Comparison of ENCODE assay signal across 8 cellular contexts in the genomic region with DNA sequence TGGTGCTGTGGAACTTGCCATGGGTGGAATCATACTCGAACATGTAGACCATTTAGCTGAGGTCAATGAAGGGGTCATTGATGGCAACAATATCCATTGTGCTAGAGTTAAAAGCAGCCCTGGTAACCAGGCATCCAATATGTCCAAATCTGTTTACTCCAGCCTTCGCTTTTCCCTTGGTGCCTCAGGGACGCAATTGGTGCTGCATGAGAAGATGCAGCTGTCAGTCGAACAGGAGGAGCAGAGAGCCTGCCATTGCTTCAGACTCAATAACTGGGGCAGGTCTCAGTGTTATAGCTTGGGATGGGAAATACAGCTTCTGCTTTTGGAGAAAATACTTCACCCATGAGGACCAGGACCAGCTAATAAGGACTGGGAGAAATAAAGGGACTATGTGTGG. TPM values are rescaled to one million over a fixed set of nuclear protein-coding genes. Genes with fewer than 3 reads are reported as not detected.
"Had no signal": no experiment of that assay in that cellular context is flagged by ENCODE, and none has a peak within 500 bp of the region (broad histone marks: within the 10 kb centered on the region; RNA-seq: fewer than 3 reads in every experiment).

No MANE protein-coding gene starts in this region.

- DNase-seq: H9, HCEC 1CT, IMR-90 had no signal

- H3K4me3 ChIP-seq: GM23338 had no signal

- ATAC-seq: GM23338 had no signal

- H3K9me3 Mint-ChIP-seq: GM23338, H9 had no signal

- H3K4me3 Mint-ChIP-seq: GM23338, H9 had no signal

- FAIRE-seq: H1, H54, HTR-8/SVneo had no signal

- H3K27ac Mint-ChIP-seq: GM23338 had no signal

RNA-seq across cellular contexts. Expression of a gene that starts 5.0 kb away (rescaled TPM):
- total RNA-seq: HT-29 had no signal
